ENCODE assay signal across 31 cellular contexts in genomic region chr2:17604050-17604449, GRCh38.
A peak's percentile ranks its signal among the peaks of the same experiment; 100 is the strongest.
DNase-seq lines count a peak whose midpoint lies in the region; ATAC-seq, FAIRE-seq and TF ChIP-seq lines count a peak whose summit lies in the region.
"Had no signal": no experiment of that assay in that cellular context is flagged by ENCODE, and none has a peak within 500 bp of the region (broad histone marks: within the 10 kb centered on the region; RNA-seq: fewer than 3 reads in every experiment).

No MANE protein-coding gene starts in this region.

- H2AFZ ChIP-seq in HepG2 (ENCODE audit: low read length) (no peak overlapping the region), H1 (ENCODE audit: low read length) (no peak overlapping the region)
- H2AFZ ChIP-seq: PC-9 had no signal

- H3K9ac ChIP-seq in HepG2 (ENCODE audit: insufficient read depth, low read depth, low read length) (no peak overlapping the region), H1 (replicated peaks in 1 of 4; ENCODE audit: extremely low read depth in 1 of 4, low read depth in 3 of 4, low read length in 3 of 4) (no peak overlapping the region)
- H3K9ac ChIP-seq: KMS-11 had no signal

- no peak overlapping the region for H4K8ac ChIP-seq in H1 (ENCODE audit: extremely low read depth, insufficient read depth, low read length)

- H3K27ac ChIP-seq in HepG2 (ENCODE audit: extremely low read length, insufficient read depth, low read length) = no peak overlapping the region
- H3K27ac ChIP-seq in right lobe of liver = no peak overlapping the region
- H3K27ac ChIP-seq in H1 (ENCODE audit: low read depth, low read length) = no peak overlapping the region
- no peak overlapping the region for H3K27ac ChIP-seq in aorta (ENCODE audit: low read depth in 1 of 2, low read length in 2 of 2)
- H3K27ac ChIP-seq: 22Rv1, KMS-11, PC-9, SJSA1 had no signal

- H3K56ac ChIP-seq in H1 (replicated peaks; ENCODE audit: insufficient read length, low read depth, low read length) = no peak overlapping the region

- H3K4me3 ChIP-seq in HepG2 (replicated peaks in 1 of 3; ENCODE audit: insufficient read depth in 1 of 3, low read depth in 2 of 3, low read length in 3 of 3) (no peak overlapping the region), right lobe of liver (no peak overlapping the region), H1 (ENCODE audit: extremely low read depth in 1 of 4, insufficient read depth in 2 of 4, low read depth in 3 of 4, low read length in 4 of 4) (no peak overlapping the region), aorta (ENCODE audit: low read length in 2 of 2) (no peak overlapping the region)
- H3K4me3 ChIP-seq: PC-9, SJSA1 had no signal

- H4K91ac ChIP-seq in H1 (replicated peaks; ENCODE audit: insufficient read length, low read length) = no peak overlapping the region

- BruUV-seq in HepG2 (replicated peaks; lab: Mats Ljungman, UMichigan) = no TSS peak

- H3K23ac ChIP-seq in H1 (ENCODE audit: insufficient read length) = no peak overlapping the region

- H3K4ac ChIP-seq in H1 (replicated peaks; ENCODE audit: insufficient read length, low read depth, low read length) = no peak overlapping the region

- no peak overlapping the region for H3K14ac ChIP-seq in H1 (ENCODE audit: insufficient read length)

- no peak for TF ChIP-seq CTCF in HepG2 (CRISPR knock-in tag; IDR thresholded peaks at IDR 0.05)
- no peak for TF ChIP-seq CTCF in right lobe of liver (IDR thresholded peaks at IDR 0.05)
- no peak for TF ChIP-seq CTCF in H1 (IDR thresholded peaks at IDR 0.05; ENCODE audit: control extremely low read depth in 1 of 3, insufficient read depth in 1 of 3, low read depth in 1 of 3, low read length in 3 of 3)

- H3K4me2 ChIP-seq in HepG2 (ENCODE audit: low read depth, low read length) (no peak overlapping the region), H1 (ENCODE audit: insufficient read depth in 1 of 2, low read depth in 2 of 2, low read length in 2 of 2) (no peak overlapping the region)
- H3K4me2 ChIP-seq: KMS-11, PC-9 had no signal

- H3K18ac ChIP-seq in H1 (ENCODE audit: extremely low read depth, low read length) = no peak overlapping the region

- H4K5ac ChIP-seq in H1 (ENCODE audit: insufficient read length, low read depth, low read length) = no peak overlapping the region

- H3K23me2 ChIP-seq in H1 (ENCODE audit: low read depth, low read length) = no peaks in the 10 kb centered on the region

- 0 out of 2 replicates have a peak overlapping the region, but pooled peaks have one; percentile 33 for H2BK15ac ChIP-seq in H1 (ENCODE audit: low read length)

- no peaks in the 10 kb centered on the region for H3K79me2 ChIP-seq in HepG2 (ENCODE audit: insufficient read depth, low read length)
- H3K79me2 ChIP-seq in H1 (ENCODE audit: control insufficient read depth in 1 of 2, insufficient read depth in 2 of 2, low read length in 2 of 2) = no peaks in the 10 kb centered on the region

- no peaks in the 10 kb centered on the region for H3K9me3 ChIP-seq in HepG2 (ENCODE audit: low read length)
- no peaks in the 10 kb centered on the region for H3K9me3 ChIP-seq in right lobe of liver
- H3K9me3 ChIP-seq in H1 (ENCODE audit: insufficient read depth in 2 of 2, low read depth in 1 of 2, low read length in 1 of 2) = no peaks in the 10 kb centered on the region
- H3K9me3 ChIP-seq in aorta (ENCODE audit: control insufficient read depth, low read length) = no peaks in the 10 kb centered on the region
- H3K9me3 ChIP-seq: BE2C, SJSA1 had no signal

- H3K27me3 ChIP-seq in HepG2 (ENCODE audit: control insufficient read depth in 1 of 2, insufficient read depth in 2 of 2, low read length in 2 of 2) (no peaks in the 10 kb centered on the region), right lobe of liver (no peaks in the 10 kb centered on the region), H1 (replicated peaks in 1 of 4; ENCODE audit: control insufficient read depth in 3 of 4, extremely low read depth in 1 of 4, insufficient read depth in 3 of 4, low read length in 3 of 4) (no peaks in the 10 kb centered on the region), aorta (ENCODE audit: control insufficient read depth in 1 of 2, insufficient read depth in 2 of 2, low read length in 1 of 2) (peaks cover 0 to 3% of the 10 kb centered on the region in 2 donors)
- H3K27me3 ChIP-seq: BE2C, SJSA1 had no signal

- no peak overlapping the region for H2BK120ac ChIP-seq in H1 (replicated peaks; ENCODE audit: low read depth, low read length)

- TF ChIP-seq POLR2A in HepG2 (IDR thresholded peaks at IDR 0.05; ENCODE audit: insufficient read depth in 1 of 2, low read depth in 2 of 2, low read length in 2 of 2) (no peak), right lobe of liver (IDR thresholded peaks at IDR 0.05) (no peak), H1 (IDR thresholded peaks at IDR 0.05; ENCODE audit: control extremely low read depth in 1 of 2, low read depth in 2 of 2, low read length in 2 of 2) (no peak)

- no peak overlapping the region for H2BK20ac ChIP-seq in H1 (ENCODE audit: low read length)

- H4K20me1 ChIP-seq in HepG2 (ENCODE audit: insufficient read depth, low read length) = no peaks in the 10 kb centered on the region
- H4K20me1 ChIP-seq in H1 (replicated peaks in 1 of 2; ENCODE audit: control insufficient read depth in 1 of 2, insufficient read depth in 2 of 2, low read length in 2 of 2) = no peaks in the 10 kb centered on the region

- TF ChIP-seq EP300 in HepG2 (IDR thresholded peaks at IDR 0.05; ENCODE audit: low read depth in 2 of 2, low read length in 2 of 2) = no peak
- no peak for TF ChIP-seq EP300 in HepG2 (CRISPR knock-in tag; IDR thresholded peaks at IDR 0.05; ENCODE audit: borderline replicate concordance)
- TF ChIP-seq EP300 in H1 (IDR thresholded peaks at IDR 0.05; ENCODE audit: borderline replicate concordance in 1 of 2, low read depth in 2 of 2, low read length in 2 of 2) = no peak

- TF ChIP-seq RAD21 in HepG2 (CRISPR knock-in tag; IDR thresholded peaks at IDR 0.05) (no peak), H1 (IDR thresholded peaks at IDR 0.05 in 1 of 2, conservative IDR thresholded peaks at IDR 0.05 in 1 of 2; ENCODE audit: low read depth in 2 of 2, low read length in 2 of 2) (no peak)

- no peak overlapping the region for H2BK12ac ChIP-seq in H1 (ENCODE audit: low read depth, low read length)

- peak overlapping the region; percentile 16; the same call in 1 of the 2 replicates for H2BK5ac ChIP-seq in H1 (ENCODE audit: low read depth, low read length)

- H3K4me1 ChIP-seq in HepG2 (ENCODE audit: insufficient read depth, low read length) (no peaks in the 10 kb centered on the region), right lobe of liver (no peaks in the 10 kb centered on the region), H1 (replicated peaks in 1 of 4; ENCODE audit: control insufficient read depth in 3 of 4, insufficient read depth in 4 of 4, low read length in 3 of 4) (peaks cover 3 to 10% (median 5%) of the 10 kb centered on the region in 4 experiments; a peak in 4 of 7 replicates), aorta (ENCODE audit: control insufficient read depth in 1 of 2, insufficient read depth in 2 of 2, low read length in 2 of 2) (no peaks in the 10 kb centered on the region)
- H3K4me1 ChIP-seq: BE2C, SJSA1 had no signal

- POLR2A ChIA-PET in HepG2 (lab: Yijun Ruan, JAX) (no interaction called here), H1 (lab: Charles Lee; ENCODE audit: partially characterized antibody) (no interaction called here)

- intact Hi-C loops in HepG2 (cut with micrococcal nuclease; ENCODE audit: unreplicated experiment) (no loop called here), right lobe of liver (cut with DNase I) (no loop called here), left colon (cut with DNase I, micrococcal nuclease) (no loop called here), aorta (cut with DNase I) (no loop called here)

- DNase-seq in HepG2 (ENCODE audit: low spot score) (no peak), right lobe of liver (no peak), H1 (ENCODE audit: low read depth in 1 of 2, low spot score in 2 of 2) (no peak), left colon (peak in 1 of 2 donors; percentile 9), aorta (no peak), GM03348 (ENCODE audit: low spot score) (no peak)
- no peak for DNase-seq in activated CD4-positive, alpha-beta T cell treated with anti-CD3 and anti-CD28 coated beads for 4 hours
- DNase-seq: ACHN; BE2C; CD8-positive, alpha-beta memory T cell; DMS 273 treated with DMSO at 0.1 percent for 48 hours; DMS79; EL; GF-D8; H7; HFFc6; NCI-H1048; NCI-H1417; NCI-H1694; NCI-H2029 treated with DMSO at 0.1 percent for 48 hours; NCI-H2227 treated with DMSO at 0.1 percent for 48 hours; NCI-H526 treated with DMSO at 0.1 percent for 48 hours; PC-9 had no signal

- ATAC-seq in HepG2 (peak; percentile 32; the same call in 2 of the 3 replicates), right lobe of liver (no peak), left colon (peak; percentile 64), aorta (ENCODE audit: low FRiP score) (peak; percentile 30), GM19463 (IDR thresholded peaks at IDR 0.05; ENCODE audit: unreplicated experiment) (no peak)
- ATAC-seq: Right ventricle myocardium inferior had no signal

- no peak overlapping the region for H2AK5ac ChIP-seq in H1 (ENCODE audit: low read depth, low read length)

- in situ Hi-C loops in HepG2 (cut with HindIII; ENCODE audit: extremely low pct_ligation_motif_present, low pct_unique_long_range_greater_than_20kb) = no loop called here

- CTCF ChIA-PET in HepG2 (lab: Yijun Ruan, JAX; ENCODE audit: low intra/inter-chr PET ratio, low total read pairs) = no interaction called here
- CTCF ChIA-PET in H1 (lab: Charles Lee; ENCODE audit: partially characterized antibody) = interaction anchor here (0.8 to 3.1 kb wide), 6 partner anchors 9 to 133 kb away, joined by 3 to 19 read pairs (median 8); no protein-coding TSS in a partner anchor

- peaks cover 2% of the 10 kb centered on the region; the same call in 1 of the 2 replicates for H3K79me1 ChIP-seq in H1 (ENCODE audit: low read depth, low read length)

- peaks cover 15 to 44% of the 10 kb centered on the region in 2 experiments for H3K36me3 ChIP-seq in HepG2 (replicated peaks in 1 of 2; ENCODE audit: control insufficient read depth in 1 of 2, insufficient read depth in 2 of 2, low read length in 2 of 2)
- no peaks in the 10 kb centered on the region for H3K36me3 ChIP-seq in right lobe of liver
- H3K36me3 ChIP-seq in H1 (ENCODE audit: control insufficient read depth in 2 of 4, insufficient read depth in 4 of 4, low read length in 3 of 4) = peaks cover 0 to 6% (median 2%) of the 10 kb centered on the region in 4 experiments; a peak in 4 of 8 replicates
- no peaks in the 10 kb centered on the region for H3K36me3 ChIP-seq in aorta (ENCODE audit: control insufficient read depth in 1 of 2, insufficient read depth in 2 of 2, low read length in 1 of 2)
- H3K36me3 ChIP-seq: BE2C, SJSA1 had no signal

- 97% methylated on average over 4 of the region's 5 CpGs for WGBS in HepG2 (ENCODE audit: low lambda C conversion rate)
- 92% methylated on average over 2 of the region's 5 CpGs for WGBS in right lobe of liver (ENCODE audit: insufficient coverage, low coverage, low lambda C conversion rate, missing lambda C conversion rate)
- WGBS in H1 (ENCODE audit: extremely low coverage in 1 of 2, insufficient coverage in 1 of 2, insufficient read length in 1 of 2, insufficient replicate concordance in 2 of 2, low coverage in 1 of 2, low lambda C conversion rate in 2 of 2, missing lambda C conversion rate in 1 of 2), 2 experiments = 90% methylated on average over 5 of the region's 5 CpGs; no CpG with 5 or more reads in 1 of the 2 experiments
- WGBS in aorta, 2 donors = 88 to 92% methylated on average over 5 of the region's 5 CpGs

- FAIRE-seq in HepG2 (lab: Jason Lieb, UNC) (no peak), H1 (lab: Jason Lieb, UNC) (no peak)
- FAIRE-seq: GM12892, GM19239, HTR-8/SVneo had no signal

Comparison
In these comparisons a context has a peak if more than half of its experiments do, and no peak if none do; other contexts are left out.
1. ATAC-seq: peak in HepG2 (single experiment), left colon (single experiment) and aorta (single experiment); none in right lobe of liver (0 of 4) and GM19463 (single experiment).
2. Of the 41 proteins assayed by ChIP-seq in both HepG2 and H1: peak only in HepG2: none; only in H1: none; in both: MAFK; in neither: 40.